1 cellular context compared by ENCODE assay signal in the genomic region with DNA sequence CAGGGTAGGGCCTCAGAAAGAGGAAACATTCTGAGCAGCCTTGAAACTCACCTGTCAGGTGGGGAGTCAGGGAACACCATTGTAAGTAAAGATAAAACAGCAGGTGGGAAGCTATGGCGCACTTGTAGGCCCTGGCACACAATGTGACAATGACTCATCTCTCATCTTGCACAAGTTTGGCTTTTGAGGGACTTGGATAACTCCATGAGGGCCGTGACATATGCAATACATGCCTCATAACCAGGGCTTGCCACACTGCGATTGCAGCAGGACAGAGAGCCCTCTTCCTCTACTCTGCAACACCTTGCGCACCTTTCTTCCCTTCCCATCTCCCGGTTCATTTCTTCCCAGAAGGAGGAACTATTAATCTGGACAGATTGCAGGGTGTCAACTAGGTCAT.
TF ChIP-seq lines count a peak whose summit lies in the region.

No MANE protein-coding gene starts in this region.

TF ChIP-seq in H1, 55 proteins besides CTCF, POLR2A, EP300 and RAD21:
- TF ChIP-seq POU5F1 (IDR thresholded peaks at IDR 0.05; ENCODE audit: low read depth, low read length) (no peak), EZH2 (IDR thresholded peaks at IDR 0.05; ENCODE audit: low read depth, low read length, severe bottlenecking) (no peak), SIRT6 (IDR thresholded peaks at IDR 0.05; ENCODE audit: low read length) (no peak), HDAC6 (IDR thresholded peaks at IDR 0.05; ENCODE audit: low read depth, low read length) (no peak), HDAC2 (IDR thresholded peaks at IDR 0.05; ENCODE audit: borderline replicate concordance in 1 of 2, low read depth in 2 of 2, low read length in 2 of 2) (no peak)
